In genomic region chr16:9123871-9124270, GRCh38 we compare ENCODE assay signal across 9 cellular contexts. TPM values are rescaled to one million over a fixed set of nuclear protein-coding genes. Genes with fewer than 3 reads are reported as not detected.
DNase-seq lines count a peak whose midpoint lies in the region; ATAC-seq and TF ChIP-seq lines count a peak whose summit lies in the region.
"Had no signal": no experiment of that assay in that cellular context is flagged by ENCODE, and none has a peak within 500 bp of the region (broad histone marks: within the 10 kb centered on the region; RNA-seq: fewer than 3 reads in every experiment).

No MANE protein-coding gene starts in this region.

- no peaks in the 10 kb centered on the region for H3K27me3 ChIP-seq in effector memory CD4-positive, alpha-beta T cell (replicated peaks; ENCODE audit: control insufficient read depth, insufficient read depth, low read length, poor library complexity, severe bottlenecking)

- intact Hi-C loops in activated B cell treated with CpG ODN at 0.5 μM for 24 hours (cut with micrococcal nuclease), result loop anchor here (1.0 to 2.0 kb wide), 2 partner anchors 10 to 33 kb away; partner anchors contain the start of gene HAPSTR1

- peaks cover 38% of the 10 kb centered on the region for H3K36me3 Mint-ChIP-seq in activated B cell treated with CpG ODN at 0.5 μM for 24 hours (ENCODE audit: low read depth)

- TF ChIP-seq CTCF in activated B cell treated with CpG ODN at 0.5 μM for 24 hours (IDR thresholded peaks at IDR 0.05), result no peak

- H3K36me3 ChIP-seq in effector memory CD4-positive, alpha-beta T cell (ENCODE audit: control insufficient read depth, insufficient read depth, low read length), result peaks cover 9% of the 10 kb centered on the region

- H3K4me1 Mint-ChIP-seq in stimulated activated naive CD8-positive, alpha-beta T cell treated with anti-CD3 and anti-CD28 coated beads, Interleukin-15, amount 100 ng/mL, for 72 hours, result peaks cover 82% of the 10 kb centered on the region
- peaks cover 72% of the 10 kb centered on the region for H3K4me1 Mint-ChIP-seq in activated B cell treated with CpG ODN at 0.5 μM for 24 hours

- POLR2A ChIA-PET in activated B cell treated with CpG ODN at 0.5 μM for 24 hours (lab: Charles Lee), result interaction anchor here (1.0 to 3.2 kb wide), 2 partner anchors 33 to 1620 kb away, joined by 3 to 12 read pairs; partner anchors contain the start of gene HAPSTR1

- no peak for ATAC-seq in stimulated activated naive CD8-positive, alpha-beta T cell treated with anti-CD3 and anti-CD28 coated beads, Interleukin-15, Interleukin-2, amounts not matched to agents 100 U/mL and 50 U/mL, for 24 hours
- no peak for ATAC-seq in stimulated activated naive CD8-positive, alpha-beta T cell treated with anti-CD3 and anti-CD28 coated beads, Interleukin-15, amount 100 ng/mL, for 72 hours
- ATAC-seq in activated B cell treated with CpG ODN at 0.5 μM for 24 hours (ENCODE audit: low read depth), result peak; percentile 91
- peak; percentile 35 for ATAC-seq in left lobe of liver

- CTCF ChIA-PET in activated B cell treated with CpG ODN at 0.5 μM for 24 hours (lab: Charles Lee), result interaction anchor here (1.5 kb wide), 1 partner anchor 11 kb away, joined by 5 read pairs; no protein-coding TSS in a partner anchor

- peaks cover 19% of the 10 kb centered on the region for H3K4me1 ChIP-seq in effector memory CD4-positive, alpha-beta T cell (ENCODE audit: control insufficient read depth, insufficient read depth, low read length, poor library complexity, severe bottlenecking)

- H3K4me3 Mint-ChIP-seq in stimulated activated naive CD8-positive, alpha-beta T cell treated with anti-CD3 and anti-CD28 coated beads, Interleukin-15, amount 100 ng/mL, for 72 hours, result no peak overlapping the region
- H3K4me3 Mint-ChIP-seq in activated B cell treated with CpG ODN at 0.5 μM for 24 hours, result peak overlapping the region; percentile 64

- H3K27ac ChIP-seq in effector memory CD4-positive, alpha-beta T cell (ENCODE audit: insufficient read depth, low read length, poor library complexity, severe bottlenecking), result no peak overlapping the region

- no peaks in the 10 kb centered on the region for H3K9me3 Mint-ChIP-seq in stimulated activated naive CD8-positive, alpha-beta T cell treated with anti-CD3 and anti-CD28 coated beads, Interleukin-15, amount 100 ng/mL, for 72 hours
- no peaks in the 10 kb centered on the region for H3K9me3 Mint-ChIP-seq in activated B cell treated with CpG ODN at 0.5 μM for 24 hours

- no peak overlapping the region for H3K4me3 ChIP-seq in effector memory CD4-positive, alpha-beta T cell (ENCODE audit: insufficient read depth, low read depth, low read length, poor library complexity, severe bottlenecking)

- no peak overlapping the region for H3K27ac Mint-ChIP-seq in stimulated activated naive CD8-positive, alpha-beta T cell treated with anti-CD3 and anti-CD28 coated beads, Interleukin-15, amount 100 ng/mL, for 72 hours
- peak overlapping the region; percentile 84 for H3K27ac Mint-ChIP-seq in activated B cell treated with CpG ODN at 0.5 μM for 24 hours

- DNase-seq in stimulated activated naive CD8-positive, alpha-beta T cell treated with anti-CD3 and anti-CD28 coated beads, Interleukin-15, Interleukin-2, amounts not matched to agents 100 U/mL and 50 U/mL, for 24 hours, result peak; percentile 45
- DNase-seq in stimulated activated naive CD8-positive, alpha-beta T cell treated with anti-CD3 and anti-CD28 coated beads, Interleukin-15, amount 100 ng/mL, for 72 hours, result no peak
- peak; percentile 55 for DNase-seq in activated B cell treated with CpG ODN at 0.5 μM for 24 hours
- DNase-seq in left lobe of liver (ENCODE audit: low spot score), result no peak
- DNase-seq in H4 (ENCODE audit: low spot score), result no peak
- DNase-seq in stimulated activated naive CD4-positive, alpha-beta T cell treated with Interleukin-2 at 50 U/mL for 16 hours (lab: John Stamatoyannopoulos, UW), result no peak
- DNase-seq in NCI-H524 treated with DMSO at 0.1 percent for 48 hours (lab: John Stamatoyannopoulos, UW), result no peak
- DNase-seq in effector memory CD4-positive, alpha-beta T cell, result no peak
- DNase-seq: EL had no signal

- no peaks in the 10 kb centered on the region for H3K27me3 Mint-ChIP-seq in stimulated activated naive CD8-positive, alpha-beta T cell treated with anti-CD3 and anti-CD28 coated beads, Interleukin-15, amount 100 ng/mL, for 72 hours
- no peaks in the 10 kb centered on the region for H3K27me3 Mint-ChIP-seq in activated B cell treated with CpG ODN at 0.5 μM for 24 hours

- no peaks in the 10 kb centered on the region for H3K9me3 ChIP-seq in effector memory CD4-positive, alpha-beta T cell (ENCODE audit: control insufficient read depth, low read length)

RNA-seq across cellular contexts. Expression of gene HAPSTR1, which starts 32.4 kb away (rescaled TPM):
- total RNA-seq in activated B cell treated with CpG ODN at 0.5 μM for 24 hours (77.0 and 85.6 TPM in 2 replicates), left lobe of liver (30.3 TPM)
- 37.0 and 45.7 TPM in 2 replicates for total RNA-seq in H4 (2014; rRNA removed; shearing (Covaris generic))

Comparison
In these comparisons a context has a peak if more than half of its experiments do, and no peak if none do; other contexts are left out.
1. DNase-seq: peak in stimulated activated naive CD8-positive, alpha-beta T cell treated with anti-CD3 and anti-CD28 coated beads, Interleukin-15, Interleukin-2, amounts not matched to agents 100 U/mL and 50 U/mL, for 24 hours (single experiment) and activated B cell treated with CpG ODN at 0.5 μM for 24 hours (single experiment); none in stimulated activated naive CD8-positive, alpha-beta T cell treated with anti-CD3 and anti-CD28 coated beads, Interleukin-15, amount 100 ng/mL, for 72 hours (0 of 2), left lobe of liver (single experiment), H4 (single experiment), stimulated activated naive CD4-positive, alpha-beta T cell treated with Interleukin-2 at 50 U/mL for 16 hours (single experiment), NCI-H524 treated with DMSO at 0.1 percent for 48 hours (single experiment) and effector memory CD4-positive, alpha-beta T cell (0 of 3).
2. ATAC-seq: peak in activated B cell treated with CpG ODN at 0.5 μM for 24 hours (single experiment) and left lobe of liver (single experiment); none in stimulated activated naive CD8-positive, alpha-beta T cell treated with anti-CD3 and anti-CD28 coated beads, Interleukin-15, Interleukin-2, amounts not matched to agents 100 U/mL and 50 U/mL, for 24 hours (single experiment) and stimulated activated naive CD8-positive, alpha-beta T cell treated with anti-CD3 and anti-CD28 coated beads, Interleukin-15, amount 100 ng/mL, for 72 hours (single experiment).